9 cellular contexts compared by ENCODE assay signal in the genomic region with DNA sequence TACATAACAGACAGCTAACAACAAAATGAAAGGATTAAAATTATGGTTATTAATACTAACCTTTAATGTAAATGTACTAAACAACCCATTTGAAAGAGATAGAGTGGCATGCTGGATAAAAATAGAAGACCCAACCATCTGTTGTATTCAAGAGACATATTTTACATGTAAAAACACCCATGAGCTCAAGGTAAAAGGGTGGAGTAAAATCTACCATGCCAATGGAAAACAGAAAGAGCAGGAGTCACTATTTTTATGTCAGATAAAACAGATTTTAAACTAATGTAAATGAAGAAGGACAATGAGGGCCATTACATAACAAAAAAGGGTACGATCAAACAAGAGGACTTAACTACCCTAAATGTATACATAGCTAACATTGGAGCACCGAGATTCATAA.
"Had no signal": no experiment of that assay in that cellular context is flagged by ENCODE, and none has a peak within 500 bp of the region (broad histone marks: within the 10 kb centered on the region; RNA-seq: fewer than 3 reads in every experiment).

No MANE protein-coding gene starts in this region.

- FAIRE-seq: H1, H54, HTR-8/SVneo, K562 had no signal

- H3K27ac Mint-ChIP-seq: H9 had no signal

- H3K4me3 Mint-ChIP-seq: H9 had no signal

- H3K27ac ChIP-seq: GM23248 had no signal

- H2AFZ ChIP-seq: GM23248 had no signal

- H3K4me3 ChIP-seq: GM23248, K562 had no signal

- ATAC-seq: K562 had no signal

- DNase-seq: GM23248, H9, HCEC 1CT, IMR-90, KG1 had no signal
